Comparison of ENCODE assay signal across 8 cellular contexts in genomic region chr10:89250814-89251416, GRCh38. TPM values are rescaled to one million over a fixed set of nuclear protein-coding genes. Genes with fewer than 3 reads are reported as not detected.
DNase-seq lines count a peak whose midpoint lies in the region; ATAC-seq and TF ChIP-seq lines count a peak whose summit lies in the region.

No MANE protein-coding gene starts in this region.

- no peak overlapping the region for H3K9ac ChIP-seq in SK-N-MC (ENCODE audit: insufficient read length)

- H3K9me3 ChIP-seq in heart left ventricle = no peaks in the 10 kb centered on the region
- no peaks in the 10 kb centered on the region for H3K9me3 ChIP-seq in SK-N-MC (ENCODE audit: low read depth, low read length)

- H3K9me3 Mint-ChIP-seq in glutamatergic neuron (ENCODE audit: unreplicated experiment) = peaks cover 5% of the 10 kb centered on the region
- no peaks in the 10 kb centered on the region for H3K9me3 Mint-ChIP-seq in stimulated activated effector memory CD8-positive, alpha-beta T cell treated with anti-CD3 and anti-CD28 coated beads, Interleukin-12 subunit alpha, Interleukin-12 subunit beta, amount 100 ng/mL, for 72 hours

- peak overlapping the region; percentile 93 for H3K4me3 Mint-ChIP-seq in glutamatergic neuron (ENCODE audit: unreplicated experiment)
- peak overlapping the region; percentile 84 for H3K4me3 Mint-ChIP-seq in stimulated activated effector memory CD8-positive, alpha-beta T cell treated with anti-CD3 and anti-CD28 coated beads, Interleukin-12 subunit alpha, Interleukin-12 subunit beta, amount 100 ng/mL, for 72 hours

- ATAC-seq in heart left ventricle = peak in 1 of 4 donors; percentile 4
- ATAC-seq in left ventricle myocardium superior = no peak
- ATAC-seq in stimulated activated effector memory CD8-positive, alpha-beta T cell treated with anti-CD3 and anti-CD28 coated beads, Interleukin-12 subunit alpha, Interleukin-12 subunit beta, amount 100 ng/mL, for 72 hours = no peak
- ATAC-seq in HG03095 (IDR thresholded peaks at IDR 0.05; ENCODE audit: unreplicated experiment) = no peak
- no peak for ATAC-seq in HG03045 (IDR thresholded peaks at IDR 0.05; ENCODE audit: unreplicated experiment)

- H3K27ac ChIP-seq in heart left ventricle = peak overlapping the region in 11 of 12 donors; percentile 68 to 90 (median 82)
- H3K27ac ChIP-seq in SK-N-MC = no peak overlapping the region

- peaks cover 5% of the 10 kb centered on the region for H3K36me3 Mint-ChIP-seq in glutamatergic neuron (ENCODE audit: unreplicated experiment)
- peaks cover 10% of the 10 kb centered on the region for H3K36me3 Mint-ChIP-seq in stimulated activated effector memory CD8-positive, alpha-beta T cell treated with anti-CD3 and anti-CD28 coated beads, Interleukin-12 subunit alpha, Interleukin-12 subunit beta, amount 100 ng/mL, for 72 hours

- WGBS in heart left ventricle, 4 donors = 33 to 44% (median 35%) methylated on average over 13 to 14 of the region's 14 CpGs

- H3K27ac Mint-ChIP-seq in glutamatergic neuron (ENCODE audit: unreplicated experiment) = peak overlapping the region; percentile 75
- peak overlapping the region; percentile 83 for H3K27ac Mint-ChIP-seq in stimulated activated effector memory CD8-positive, alpha-beta T cell treated with anti-CD3 and anti-CD28 coated beads, Interleukin-12 subunit alpha, Interleukin-12 subunit beta, amount 100 ng/mL, for 72 hours

- no peak for TF ChIP-seq POLR2A in heart left ventricle (IDR thresholded peaks at IDR 0.05)

- peaks cover 0 to 3% (median 0%) of the 10 kb centered on the region in 9 donors for H3K36me3 ChIP-seq in heart left ventricle
- no peaks in the 10 kb centered on the region for H3K36me3 ChIP-seq in SK-N-MC (ENCODE audit: insufficient read depth, low read length)

- no peaks in the 10 kb centered on the region for H3K27me3 Mint-ChIP-seq in glutamatergic neuron (ENCODE audit: unreplicated experiment)

- H3K4me1 ChIP-seq in heart left ventricle = peaks cover 0 to 31% (median 7%) of the 10 kb centered on the region in 12 donors

- no peak for DNase-seq in heart left ventricle
- DNase-seq in left ventricle myocardium superior = no peak
- DNase-seq in SK-N-MC (ENCODE audit: low read depth, low spot score) = no peak
- DNase-seq in glutamatergic neuron = no peak
- no peak for DNase-seq in stimulated activated effector memory CD8-positive, alpha-beta T cell treated with anti-CD3 and anti-CD28 coated beads, Interleukin-12 subunit alpha, Interleukin-12 subunit beta, amount 100 ng/mL, for 72 hours (ENCODE audit: low spot score in 2 of 2)
- DNase-seq in AML-193 (lab: John Stamatoyannopoulos, UW) = no peak

- H3K27me3 ChIP-seq in heart left ventricle = no peaks in the 10 kb centered on the region

- H3K4me1 Mint-ChIP-seq in glutamatergic neuron (ENCODE audit: low read depth, unreplicated experiment) = peaks cover 6% of the 10 kb centered on the region
- peaks cover 29% of the 10 kb centered on the region for H3K4me1 Mint-ChIP-seq in stimulated activated effector memory CD8-positive, alpha-beta T cell treated with anti-CD3 and anti-CD28 coated beads, Interleukin-12 subunit alpha, Interleukin-12 subunit beta, amount 100 ng/mL, for 72 hours

- H3K4me3 ChIP-seq in heart left ventricle = peak overlapping the region; percentile 70 to 99 (median 88)
- H3K4me3 ChIP-seq in SK-N-MC = peak overlapping the region; percentile 82

- intact Hi-C loops in heart left ventricle (cut with DNase I) = loop anchor here in 1 of 10 donors (10.0 kb wide), 1 partner anchor 164 kb away; the partner anchor contains the start of gene IFIT5
- intact Hi-C loops in left ventricle myocardium superior (cut with micrococcal nuclease) = no loop called here

- no peak for TF ChIP-seq CTCF in heart left ventricle (IDR thresholded peaks at IDR 0.05)
- TF ChIP-seq CTCF in glutamatergic neuron (IDR thresholded peaks at IDR 0.05; ENCODE audit: partially characterized antibody, unreplicated experiment) = no peak

RNA-seq across cellular contexts. Expression of gene LIPA, which starts 0.7 kb away (rescaled TPM):
- 100 to 1,000 TPM in 1 of 9 donors, 10 to 100 TPM in 8; 13.6 to 127 (median 18.8) TPM for total RNA-seq in heart left ventricle
- polyA plus RNA-seq in heart left ventricle = 10 to 100 TPM in 1 of 2 donors, 1 to 10 TPM in 1; 4.8 to 22.1 TPM
- 16.5 TPM for total RNA-seq in left ventricle myocardium superior
- total RNA-seq in glutamatergic neuron (ENCODE audit: unreplicated experiment) = 22.0 TPM

RNA-seq across cellular contexts. Expression of gene CH25H, which starts 43.8 kb away (rescaled TPM):
- total RNA-seq in heart left ventricle (1 to 10 TPM in 3 of 9 donors, under 1 TPM in 6; 0.28 to 3.5 (median 0.42) TPM), left ventricle myocardium superior (0.25 TPM), glutamatergic neuron (ENCODE audit: unreplicated experiment) (0.25 TPM)
- under 1 TPM; 0.24 to 0.27 TPM for polyA plus RNA-seq in heart left ventricle

RNA-seq across cellular contexts. Expression of gene IFIT2, which starts 50.9 kb away (rescaled TPM):
- total RNA-seq in heart left ventricle (10 to 100 TPM in 3 of 9 donors, 1 to 10 TPM in 6; 2.3 to 30.2 (median 5.3) TPM), left ventricle myocardium superior (7.0 TPM), glutamatergic neuron (ENCODE audit: unreplicated experiment) (not detected)
- 1 to 10 TPM; 2.1 to 2.8 TPM for polyA plus RNA-seq in heart left ventricle
